Comparison of ENCODE assay signal across 29 cellular contexts in genomic region chr10:130026670-130027456, GRCh38.
"Had no signal": no experiment of that assay in that cellular context is flagged by ENCODE, and none has a peak within 500 bp of the region (broad histone marks: within the 10 kb centered on the region; RNA-seq: fewer than 3 reads in every experiment).

No MANE protein-coding gene starts in this region.

- H3K4me3 Mint-ChIP-seq: central memory CD8-positive, alpha-beta T cell; dendritic cell treated with granulocyte-macrophage colony-stimulating factor and Interleukin-4, amounts not matched to agents 40 ng/mL and 50 ng/mL, for 4 days; endodermal cell; natural killer cell treated with Interleukin-12 subunit alpha and Interleukin-12 subunit beta and Interleukin-15 and Interleukin-18, amount 100 ng/mL, for 72 hours; neural crest cell had no signal

- H3K27me3 Mint-ChIP-seq: central memory CD8-positive, alpha-beta T cell; natural killer cell treated with Interleukin-12 subunit alpha and Interleukin-12 subunit beta and Interleukin-15 and Interleukin-18, amount 100 ng/mL, for 72 hours had no signal

- FAIRE-seq: islet of Langerhans had no signal

- H3K9me3 Mint-ChIP-seq: central memory CD8-positive, alpha-beta T cell; dendritic cell treated with granulocyte-macrophage colony-stimulating factor and Interleukin-4, amounts not matched to agents 40 ng/mL and 50 ng/mL, for 4 days; endodermal cell; natural killer cell treated with Interleukin-12 subunit alpha and Interleukin-12 subunit beta and Interleukin-15 and Interleukin-18, amount 100 ng/mL, for 72 hours; neural crest cell had no signal

- H3K36me3 ChIP-seq: colonic mucosa, gastrocnemius medialis, heart left ventricle, lower lobe of right lung, tibial nerve, upper lobe of left lung, uterus had no signal

- H3K9me3 ChIP-seq: colonic mucosa, gastrocnemius medialis, lower lobe of right lung, testis, upper lobe of left lung, uterus had no signal

- ATAC-seq: esophagus mucosa; gastrocnemius medialis; heart left ventricle; left colon; left ventricle myocardium superior; natural killer cell treated with Interleukin-12 subunit alpha and Interleukin-12 subunit beta and Interleukin-15 and Interleukin-18, amount 100 ng/mL, for 72 hours; psoas muscle; right cardiac atrium had no signal

- H3K36me3 Mint-ChIP-seq: natural killer cell treated with Interleukin-12 subunit alpha and Interleukin-12 subunit beta and Interleukin-15 and Interleukin-18, amount 100 ng/mL, for 72 hours had no signal

- H3K4me3 ChIP-seq: colonic mucosa, gastrocnemius medialis, heart left ventricle, lower lobe of right lung, psoas muscle, skin epidermis, testis, tibial nerve, upper lobe of left lung, uterus had no signal

- H3K27ac Mint-ChIP-seq: dendritic cell treated with granulocyte-macrophage colony-stimulating factor and Interleukin-4, amounts not matched to agents 40 ng/mL and 50 ng/mL, for 4 days; endodermal cell; natural killer cell treated with Interleukin-12 subunit alpha and Interleukin-12 subunit beta and Interleukin-15 and Interleukin-18, amount 100 ng/mL, for 72 hours had no signal

- H3K27ac ChIP-seq: colonic mucosa, epithelial cell of prostate, gastrocnemius medialis, heart left ventricle, lower lobe of right lung, psoas muscle, skin epidermis, testis, tibial nerve, upper lobe of left lung, uterus had no signal

- DNase-seq: colonic mucosa; effector CD8-positive, alpha-beta T cell; endodermal cell; foreskin fibroblast; gastrocnemius medialis; hippocampal formation; kidney glomerular epithelial cell; left colon; left ventricle myocardium superior; lower lobe of right lung; psoas muscle; right cardiac atrium; stimulated activated CD4-positive, alpha-beta T cell treated with anti-CD3 and anti-CD28 coated beads, Interleukin-15, amount 100 ng/mL, for 24 hours; stimulated activated CD4-positive, alpha-beta T cell treated with anti-CD3 and anti-CD28 coated beads, Interleukin-2, amount 100 ng/mL, for 48 hours; stimulated activated naive CD4-positive, alpha-beta T cell; substantia nigra; testis; upper lobe of left lung; uterus had no signal

- H3K4me1 ChIP-seq: colonic mucosa, gastrocnemius medialis, heart left ventricle, lower lobe of right lung, psoas muscle, testis, tibial nerve, upper lobe of left lung, uterus had no signal

- H3K27me3 ChIP-seq: colonic mucosa, testis, tibial nerve, upper lobe of left lung, uterus had no signal

- H3K4me1 Mint-ChIP-seq: central memory CD8-positive, alpha-beta T cell; endodermal cell; neural crest cell had no signal
